In genomic region chr16:12435730-12436129, GRCh38 we compare ENCODE assay signal across 26 cellular contexts.
DNase-seq lines count a peak whose midpoint lies in the region; ATAC-seq lines count a peak whose summit lies in the region.
"Had no signal": no experiment of that assay in that cellular context is flagged by ENCODE, and none has a peak within 500 bp of the region (broad histone marks: within the 10 kb centered on the region; RNA-seq: fewer than 3 reads in every experiment).

No MANE protein-coding gene starts in this region.

- H3K4me1 Mint-ChIP-seq in stimulated activated naive B cell treated with anti-CD40 and anti-IgM and Interleukin-4, amounts not matched to agents 10 μg/mL and 1 μg/mL and 100 μg/mL, for 72 hours = peaks cover 53 to 69% of the 10 kb centered on the region in 2 donors

- no peak overlapping the region for H2BK15ac ChIP-seq in mesenchymal stem cell (ENCODE audit: low read depth, poor library complexity, severe bottlenecking)

- H2AFZ ChIP-seq in mesenchymal stem cell (ENCODE audit: low read depth, low read length) = no peak overlapping the region

- H3K27me3 ChIP-seq in mesenchymal stem cell (ENCODE audit: control insufficient read depth in 1 of 2, insufficient read depth in 1 of 2, low read length in 2 of 2) = no peaks in the 10 kb centered on the region
- H3K27me3 ChIP-seq: brain microvascular endothelial cell, dorsolateral prefrontal cortex, heart right ventricle, right atrium auricular region, tibial artery had no signal

- H3K9me3 Mint-ChIP-seq in stimulated activated naive B cell treated with anti-CD40 and anti-IgM and Interleukin-4, amounts not matched to agents 10 μg/mL and 1 μg/mL and 100 μg/mL, for 72 hours = peaks cover 10 to 11% of the 10 kb centered on the region in 2 donors
- H3K9me3 Mint-ChIP-seq: neural crest cell; T-helper 2 cell treated with Interferon-gamma antibody and Interleukin-4, amounts not matched to agents 5 μg/mL and 100 μg/mL, for 36 hours had no signal

- no peak overlapping the region for H4K8ac ChIP-seq in mesenchymal stem cell (ENCODE audit: low read length)

- no peak overlapping the region for H3K4me3 Mint-ChIP-seq in stimulated activated naive B cell treated with anti-CD40 and anti-IgM and Interleukin-4, amounts not matched to agents 10 μg/mL and 1 μg/mL and 100 μg/mL, for 72 hours
- H3K4me3 Mint-ChIP-seq: activated CD4-positive, alpha-beta T cell treated with anti-CD3 and anti-CD28 coated beads for 36 hours; activated T-helper 17 cell treated with anti-CD3 and anti-CD28 coated beads, Interleukin-2, amount 50 U/mL, for 72 hours; neural crest cell; T-helper 2 cell treated with Interferon-gamma antibody and Interleukin-4, amounts not matched to agents 5 μg/mL and 100 μg/mL, for 36 hours had no signal

- peak overlapping the region; percentile 37 for H3K27ac Mint-ChIP-seq in stimulated activated naive B cell treated with anti-CD40 and anti-IgM and Interleukin-4, amounts not matched to agents 10 μg/mL and 1 μg/mL and 100 μg/mL, for 72 hours
- H3K27ac Mint-ChIP-seq: activated CD4-positive, alpha-beta T cell treated with anti-CD3 and anti-CD28 coated beads for 36 hours; activated T-helper 17 cell treated with anti-CD3 and anti-CD28 coated beads, Interleukin-2, amount 50 U/mL, for 72 hours; T-helper 2 cell treated with Interferon-gamma antibody and Interleukin-4, amounts not matched to agents 5 μg/mL and 100 μg/mL, for 36 hours had no signal

- H3K27me3 Mint-ChIP-seq in stimulated activated naive B cell treated with anti-CD40 and anti-IgM and Interleukin-4, amounts not matched to agents 10 μg/mL and 1 μg/mL and 100 μg/mL, for 72 hours = no peaks in the 10 kb centered on the region
- H3K27me3 Mint-ChIP-seq: activated CD4-positive, alpha-beta T cell treated with anti-CD3 and anti-CD28 coated beads for 36 hours; activated T-helper 17 cell treated with anti-CD3 and anti-CD28 coated beads, Interleukin-2, amount 50 U/mL, for 72 hours had no signal

- 86% methylated on average over 13 of the region's 13 CpGs for WGBS in mesenchymal stem cell

- no peak overlapping the region for H3K18ac ChIP-seq in mesenchymal stem cell (ENCODE audit: low read depth in 1 of 2, low read length in 2 of 2)

- peaks cover 3% of the 10 kb centered on the region for H3K79me1 ChIP-seq in mesenchymal stem cell (replicated peaks; ENCODE audit: low read length, poor library complexity, severe bottlenecking)

- no peak overlapping the region for H3K4me2 ChIP-seq in mesenchymal stem cell (ENCODE audit: low read length, poor library complexity, severe bottlenecking)
- H3K4me2 ChIP-seq: smooth muscle cell had no signal

- DNase-seq in DMS79 treated with DMSO at 0.1 percent for 48 hours (lab: John Stamatoyannopoulos, UW) (peak; percentile 55), NCI-H2171 treated with DMSO at 0.1 percent for 48 hours (lab: John Stamatoyannopoulos, UW) (peak; percentile 75), mesenchymal stem cell (no peak), AML-193 (lab: John Stamatoyannopoulos, UW) (no peak), KBM-7 (no peak)
- no peak for DNase-seq in stimulated activated naive B cell treated with anti-CD40 and anti-IgM and Interleukin-4, amounts not matched to agents 10 μg/mL and 1 μg/mL and 100 μg/mL, for 72 hours
- DNase-seq: activated CD4-positive, alpha-beta T cell treated with anti-CD3 and anti-CD28 coated beads for 36 hours; activated naive CD4-positive, alpha-beta T cell treated with anti-CD3 and anti-CD28 coated beads, Interleukin-2, amount 50 U/mL, for 16 hours; brain microvascular endothelial cell; foreskin melanocyte; heart right ventricle; mammary epithelial cell; NCI-H446; SIG-M5; stimulated activated CD4-positive, alpha-beta T cell treated with anti-CD3 and anti-CD28 coated beads, Interleukin-1b, Interleukin-23, amount 100 ng/mL, for 48 hours; stimulated activated CD8-positive, alpha-beta memory T cell treated with anti-CD3 and anti-CD28 coated beads, Interleukin-4, amount 100 ng/mL, for 48 hours; tibial artery had no signal

- no peak overlapping the region for H2BK5ac ChIP-seq in mesenchymal stem cell (ENCODE audit: low read depth, low read length, poor library complexity, severe bottlenecking)

- peaks cover 16% of the 10 kb centered on the region for H3K4me1 ChIP-seq in mesenchymal stem cell (ENCODE audit: control insufficient read depth, insufficient read depth, low read depth, low read length)
- H3K4me1 ChIP-seq: right atrium auricular region, tibial artery had no signal

- H4K91ac ChIP-seq in mesenchymal stem cell (ENCODE audit: low read length) = no peak overlapping the region

- no peak overlapping the region for H3K14ac ChIP-seq in mesenchymal stem cell (ENCODE audit: low read length in 2 of 2)

- ATAC-seq in stimulated activated naive B cell treated with anti-CD40 and anti-IgM and Interleukin-4, amounts not matched to agents 10 μg/mL and 1 μg/mL and 100 μg/mL, for 72 hours (replicated peaks) = no peak
- ATAC-seq: activated CD4-positive, alpha-beta T cell treated with anti-CD3 and anti-CD28 coated beads for 36 hours; activated T-helper 17 cell treated with anti-CD3 and anti-CD28 coated beads, Interleukin-2, amount 50 U/mL, for 72 hours; heart right ventricle had no signal

- no peak overlapping the region for H3K9ac ChIP-seq in mesenchymal stem cell (ENCODE audit: low read length)

- H3K9me3 ChIP-seq in iPS-18c (ENCODE audit: control insufficient read depth, insufficient read depth, low read length) (no peaks in the 10 kb centered on the region), mesenchymal stem cell (ENCODE audit: control insufficient read depth, low read length) (no peaks in the 10 kb centered on the region)
- H3K9me3 ChIP-seq: right atrium auricular region had no signal

- no peak overlapping the region for H2BK120ac ChIP-seq in mesenchymal stem cell (ENCODE audit: low read depth, low read length)

- no peak overlapping the region for H3K27ac ChIP-seq in mesenchymal stem cell (ENCODE audit: low read length, poor library complexity, severe bottlenecking)
- H3K27ac ChIP-seq: brain microvascular endothelial cell, C4-2B, heart right ventricle, HL-60, right atrium auricular region, tibial artery had no signal

- no peak overlapping the region for H3K4ac ChIP-seq in mesenchymal stem cell (ENCODE audit: low read depth in 1 of 2, low read length in 2 of 2)

- H3K4me3 ChIP-seq in iPS-18c (ENCODE audit: insufficient read depth, low read depth, low read length) (peak overlapping the region; percentile 22), mesenchymal stem cell (ENCODE audit: insufficient read depth in 1 of 2, low read depth in 1 of 2, low read length in 2 of 2) (peak overlapping the region in 1 of 2 experiments; percentile 8)
- H3K4me3 ChIP-seq: dorsolateral prefrontal cortex, heart right ventricle, right atrium auricular region, smooth muscle cell, tibial artery had no signal

- H3K36me3 ChIP-seq in mesenchymal stem cell (ENCODE audit: control insufficient read depth in 1 of 2, insufficient read depth in 2 of 2, low read depth in 1 of 2, low read length in 2 of 2) = no peaks in the 10 kb centered on the region
- H3K36me3 ChIP-seq: brain microvascular endothelial cell, heart right ventricle, right atrium auricular region, tibial artery had no signal

- peaks cover 41 to 65% of the 10 kb centered on the region in 2 donors for H3K36me3 Mint-ChIP-seq in stimulated activated naive B cell treated with anti-CD40 and anti-IgM and Interleukin-4, amounts not matched to agents 10 μg/mL and 1 μg/mL and 100 μg/mL, for 72 hours

- in situ Hi-C loops in KBM-7 (cut with MboI; ENCODE audit: low pct_unique_long_range_greater_than_20kb, low sequenced_read_pairs) = no loop called here

- H2AK5ac ChIP-seq in mesenchymal stem cell (ENCODE audit: low read length, severe bottlenecking) = no peak overlapping the region

- no peak overlapping the region for H2BK12ac ChIP-seq in mesenchymal stem cell (ENCODE audit: low read length in 2 of 2)

- H3K23ac ChIP-seq in mesenchymal stem cell (ENCODE audit: low read length in 2 of 2) = no peak overlapping the region

Comparison
In these comparisons a context has a peak if more than half of its experiments do, and no peak if none do; other contexts are left out.
1. DNase-seq: peak in DMS79 treated with DMSO at 0.1 percent for 48 hours (single experiment) and NCI-H2171 treated with DMSO at 0.1 percent for 48 hours (single experiment); none in stimulated activated naive B cell treated with anti-CD40 and anti-IgM and Interleukin-4, amounts not matched to agents 10 μg/mL and 1 μg/mL and 100 μg/mL, for 72 hours (single experiment), mesenchymal stem cell (single experiment), AML-193 (0 of 2) and KBM-7 (single experiment).